Comparison of ENCODE assay signal across 8 cellular contexts in genomic region chr19:44745386-44745831, GRCh38. TPM values are rescaled to one million over a fixed set of nuclear protein-coding genes. Genes with fewer than 3 reads are reported as not detected.
DNase-seq lines count a peak whose midpoint lies in the region; ATAC-seq and TF ChIP-seq lines count a peak whose summit lies in the region.

No MANE protein-coding gene starts in this region.

- no peaks in the 10 kb centered on the region for H3K27me3 ChIP-seq in SJSA1 (replicated peaks)
- H3K27me3 ChIP-seq in foreskin keratinocyte, result no peaks in the 10 kb centered on the region

- no peak overlapping the region for H3K4me3 ChIP-seq in SJSA1

- peak; percentile 4 for ATAC-seq in foreskin keratinocyte
- no peak for ATAC-seq in HG03175 (IDR thresholded peaks at IDR 0.05; ENCODE audit: unreplicated experiment)

- H3K9me3 ChIP-seq in SJSA1 (replicated peaks), result no peaks in the 10 kb centered on the region

- DNase-seq in DMS 273 (lab: John Stamatoyannopoulos, UW; ENCODE audit: unreplicated experiment), result peak; percentile 78
- peak; percentile 73 to 87 for DNase-seq in SJSA1 (ENCODE audit: low read depth in 1 of 2, low spot score in 2 of 2)
- DNase-seq in foreskin keratinocyte, result peak in 1 of 2 donors; percentile 51
- DNase-seq in renal cortical epithelial cell (ENCODE audit: low read depth), result peak; percentile 71
- no peak for DNase-seq in globus pallidus (ENCODE audit: low spot score)
- no peak for DNase-seq in effector CD8-positive, alpha-beta T cell (lab: John Stamatoyannopoulos, UW)
- DNase-seq in activated CD4-positive, alpha-beta T cell treated with anti-CD3 and anti-CD28 coated beads, Interleukin-2, amount 50 U/mL, for 1 hour, result no peak

- no peak for TF ChIP-seq CTCF in foreskin keratinocyte (conservative IDR thresholded peaks at IDR 0.05)

- H3K4me1 ChIP-seq in SJSA1 (replicated peaks) (peaks cover 68% of the 10 kb centered on the region), foreskin keratinocyte (peaks cover 21% of the 10 kb centered on the region)

- H3K36me3 ChIP-seq in SJSA1, result peaks cover 8% of the 10 kb centered on the region; the same call in 1 of the 2 replicates

- peak overlapping the region; percentile 68 for H3K27ac ChIP-seq in SJSA1
- H3K27ac ChIP-seq in foreskin keratinocyte, result peak overlapping the region; percentile 89

RNA-seq across cellular contexts. Expression of gene BCL3, which starts 3.1 kb away (rescaled TPM):
- 3.9 and 12.3 TPM in 2 replicates for total RNA-seq in SJSA1 (2014; rRNA removed; shearing (Covaris generic))
- total RNA-seq in foreskin keratinocyte (3.5 and 5.2 TPM in 2 replicates), renal cortical epithelial cell (2.3 and 10.8 TPM in 2 replicates)
- 6.8 and 8.8 TPM in 2 replicates for polyA plus RNA-seq in foreskin keratinocyte

RNA-seq across cellular contexts. Expression of gene CBLC, which starts 32.3 kb away (rescaled TPM):
- not detected in 2 replicates for total RNA-seq in SJSA1 (2014; rRNA removed; shearing (Covaris generic))
- total RNA-seq in foreskin keratinocyte, result 40.5 and 44.8 TPM in 2 replicates
- polyA plus RNA-seq in foreskin keratinocyte, result 46.3 and 46.9 TPM in 2 replicates
- total RNA-seq in renal cortical epithelial cell, result 2.4 and 23.1 TPM in 2 replicates

RNA-seq across cellular contexts. Expression of gene CEACAM16, which starts 46.5 kb away (rescaled TPM):
- total RNA-seq in SJSA1 (2014; rRNA removed; shearing (Covaris generic)), result not detected in 2 replicates
- total RNA-seq in foreskin keratinocyte (not detected in 2 replicates), renal cortical epithelial cell (not detected in 2 replicates)
- not detected in 2 replicates for polyA plus RNA-seq in foreskin keratinocyte

Comparison
In these comparisons a context has a peak if more than half of its experiments do, and no peak if none do; other contexts are left out.
1. DNase-seq: peak in DMS 273 (single experiment), SJSA1 (2 of 2) and renal cortical epithelial cell (single experiment); none in globus pallidus (single experiment), effector CD8-positive, alpha-beta T cell (single experiment) and activated CD4-positive, alpha-beta T cell treated with anti-CD3 and anti-CD28 coated beads, Interleukin-2, amount 50 U/mL, for 1 hour (single experiment).